17 cellular contexts compared by ENCODE assay signal in the genomic region with DNA sequence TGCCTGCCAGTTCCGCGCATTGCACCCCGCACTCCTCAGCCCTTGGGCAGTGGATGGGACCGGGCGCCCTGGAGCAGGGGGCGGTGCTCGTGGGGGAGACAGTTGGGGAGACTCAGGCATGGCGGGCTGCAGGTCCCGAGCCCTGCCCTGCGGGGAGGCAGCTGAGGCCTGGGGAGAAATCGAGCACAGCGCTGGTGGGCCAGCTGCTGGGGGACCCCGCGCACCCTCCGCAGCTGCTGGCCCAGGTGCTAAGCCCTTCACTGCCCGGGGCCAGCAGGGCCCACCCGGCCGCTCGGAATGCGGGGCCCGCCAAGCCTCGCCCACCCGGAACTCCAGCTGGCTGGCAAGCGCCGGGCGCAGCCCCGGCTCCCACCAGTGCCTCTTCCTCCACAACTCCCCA.
DNase-seq lines count a peak whose midpoint lies in the region; ATAC-seq and TF ChIP-seq lines count a peak whose summit lies in the region.
"Had no signal": no experiment of that assay in that cellular context is flagged by ENCODE, and none has a peak within 500 bp of the region (broad histone marks: within the 10 kb centered on the region; RNA-seq: fewer than 3 reads in every experiment).

No MANE protein-coding gene starts in this region.

- H3K27ac ChIP-seq in right atrium auricular region (no peak overlapping the region), SJCRH30 (no peak overlapping the region), neuronal stem cell (replicated peaks; ENCODE audit: low read length) (no peak overlapping the region)
- H3K27ac ChIP-seq: 22Rv1; BLaER1 treated with 17β-estradiol and CSF1 and Interleukin-3, amounts not matched to agents 10 nM and 100 nM had no signal

- H3K23ac ChIP-seq in neuronal stem cell (ENCODE audit: low read depth, low read length, poor library complexity): peak overlapping the region; percentile 23

- peak overlapping the region; percentile 40 for H3K14ac ChIP-seq in neuronal stem cell (ENCODE audit: low read length)

- no peak for ATAC-seq in Right ventricle myocardium inferior

- H3K27me3 ChIP-seq in right atrium auricular region: no peaks in the 10 kb centered on the region
- no peaks in the 10 kb centered on the region for H3K27me3 ChIP-seq in SJCRH30
- H3K27me3 ChIP-seq in neuronal stem cell (ENCODE audit: control insufficient read depth in 3 of 3, insufficient read depth in 3 of 3, low read depth in 1 of 3, low read length in 3 of 3): no peaks in the 10 kb centered on the region
- H3K27me3 ChIP-seq: BE2C; BLaER1 treated with 17β-estradiol and CSF1 and Interleukin-3, amounts not matched to agents 10 nM and 100 nM had no signal

- no peaks in the 10 kb centered on the region for H3K9me3 ChIP-seq in right atrium auricular region
- no peaks in the 10 kb centered on the region for H3K9me3 ChIP-seq in SJCRH30 (replicated peaks)
- peaks cover 0 to 2% of the 10 kb centered on the region in 2 donors for H3K9me3 ChIP-seq in neuronal stem cell (replicated peaks in 1 of 2; ENCODE audit: control insufficient read depth in 2 of 2, insufficient read depth in 1 of 2, low read depth in 1 of 2, low read length in 2 of 2)
- H3K9me3 ChIP-seq: BE2C, HAP-1 had no signal

- no peak overlapping the region for H2AFZ ChIP-seq in neuronal stem cell (ENCODE audit: low read length)

- no peak overlapping the region for H2BK15ac ChIP-seq in neuronal stem cell (ENCODE audit: low read length)

- no peak overlapping the region for H3K9ac ChIP-seq in neuronal stem cell (ENCODE audit: low read depth, low read length, poor library complexity)
- H3K9ac ChIP-seq: BLaER1 treated with 17β-estradiol and CSF1 and Interleukin-3, amounts not matched to agents 10 nM and 100 nM had no signal

- H3K79me1 ChIP-seq in neuronal stem cell (ENCODE audit: low read depth, low read length): no peaks in the 10 kb centered on the region

- no peak overlapping the region for H3K4me2 ChIP-seq in neuronal stem cell (ENCODE audit: insufficient read depth, low read length, poor library complexity, severe bottlenecking)
- H3K4me2 ChIP-seq: BLaER1 treated with 17β-estradiol and CSF1 and Interleukin-3, amounts not matched to agents 10 nM and 100 nM had no signal

- WGBS in neuronal stem cell (ENCODE audit: extremely low coverage in 2 of 2, insufficient read length in 2 of 2, insufficient replicate concordance in 1 of 2), 2 donors: no CpG with 5 or more reads among the region's 27 CpGs

- intact Hi-C loops in Right ventricle myocardium inferior (cut with DNase I): no loop called here

- H3K4me3 ChIP-seq in right atrium auricular region (no peak overlapping the region), SJCRH30 (no peak overlapping the region), neuronal stem cell (ENCODE audit: low read length in 2 of 2) (no peak overlapping the region)
- H3K4me3 ChIP-seq: BLaER1 treated with 17β-estradiol and CSF1 and Interleukin-3, amounts not matched to agents 10 nM and 100 nM; HAP-1 had no signal

- no peaks in the 10 kb centered on the region for H3K4me1 ChIP-seq in right atrium auricular region
- no peaks in the 10 kb centered on the region for H3K4me1 ChIP-seq in SJCRH30
- peaks cover 0 to 5% of the 10 kb centered on the region in 2 donors for H3K4me1 ChIP-seq in neuronal stem cell (ENCODE audit: control insufficient read depth in 2 of 2, insufficient read depth in 1 of 2, low read depth in 1 of 2, low read length in 2 of 2)
- H3K4me1 ChIP-seq: BE2C; BLaER1 treated with 17β-estradiol and CSF1 and Interleukin-3, amounts not matched to agents 10 nM and 100 nM; HAP-1 had no signal

- no peak overlapping the region for H2BK5ac ChIP-seq in neuronal stem cell (ENCODE audit: low read length)

- no peak overlapping the region for H4K8ac ChIP-seq in neuronal stem cell (ENCODE audit: low read depth, low read length)

- no peak overlapping the region for H4K91ac ChIP-seq in neuronal stem cell (ENCODE audit: low read depth, low read length, poor library complexity)

- no peak overlapping the region for H2BK120ac ChIP-seq in neuronal stem cell (ENCODE audit: low read depth, low read length)

- TF ChIP-seq CTCF in right atrium auricular region (IDR thresholded peaks at IDR 0.05): no peak

- H2AK5ac ChIP-seq in neuronal stem cell (ENCODE audit: low read depth, low read length): peak overlapping the region; percentile 73

- H2BK12ac ChIP-seq in neuronal stem cell (ENCODE audit: low read length): no peak overlapping the region

- H3K18ac ChIP-seq in neuronal stem cell (ENCODE audit: low read length): no peak overlapping the region

- H3K36me3 ChIP-seq in right atrium auricular region (no peaks in the 10 kb centered on the region), SJCRH30 (no peaks in the 10 kb centered on the region), neuronal stem cell (replicated peaks in 1 of 2; ENCODE audit: control insufficient read depth in 2 of 2, insufficient read depth in 2 of 2, low read length in 2 of 2) (no peaks in the 10 kb centered on the region)
- H3K36me3 ChIP-seq: BE2C; BLaER1 treated with 17β-estradiol and CSF1 and Interleukin-3, amounts not matched to agents 10 nM and 100 nM; HAP-1 had no signal

- DNase-seq in Right ventricle myocardium inferior (ENCODE audit: missing footprints): peak; percentile 43
- no peak for DNase-seq in right atrium auricular region (ENCODE audit: low spot score)
- DNase-seq in SJCRH30: peak; percentile 1 to 7
- DNase-seq in neuronal stem cell (ENCODE audit: low spot score): no peak
- DNase-seq in Kasumi-1 (lab: John Stamatoyannopoulos, UW): no peak
- DNase-seq in AML-193 (lab: John Stamatoyannopoulos, UW): no peak
- DNase-seq: BE2C; Calu3; CD4-positive, alpha-beta T cell; CD8-positive, alpha-beta memory T cell; DMS53; DMS79 treated with DMSO at 0.1 percent for 48 hours; GOT3; HFFc6 had no signal

- no peak overlapping the region for H3K4ac ChIP-seq in neuronal stem cell (ENCODE audit: low read length)

Comparison
In these comparisons a context has a peak if more than half of its experiments do, and no peak if none do; other contexts are left out.
1. DNase-seq: peak in Right ventricle myocardium inferior (single experiment) and SJCRH30 (2 of 2); none in right atrium auricular region (single experiment), neuronal stem cell (single experiment), Kasumi-1 (0 of 2) and AML-193 (0 of 2).